ENCODE assay signal across 36 cellular contexts in genomic region chr7:92546856-92547497, GRCh38.
"Had no signal": no experiment of that assay in that cellular context is flagged by ENCODE, and none has a peak within 500 bp of the region (broad histone marks: within the 10 kb centered on the region; RNA-seq: fewer than 3 reads in every experiment).

No MANE protein-coding gene starts in this region.

- H3K4me1 Mint-ChIP-seq: activated naive CD8-positive, alpha-beta T cell treated with anti-CD3 and anti-CD28 coated beads, Interleukin-2, amount 10 ng/mL, durations not matched to agents 7 days and 5 days; brain; immature natural killer cell; nephron progenitor cell; stimulated activated naive B cell treated with anti-CD40 and anti-IgM and Interleukin-4, amounts not matched to agents 10 μg/mL and 1 μg/mL and 100 μg/mL, for 72 hours had no signal

- DNase-seq: activated CD4-positive, alpha-beta T cell treated with anti-CD3 and anti-CD28 coated beads for 4 hours; activated CD4-positive, alpha-beta T cell treated with anti-CD3 and anti-CD28 coated beads, Interleukin-2, amount 50 U/mL, for 4 hours; activated effector memory CD4-positive, alpha-beta T cell treated with Interleukin-2 at 50 U/mL for 16 hours; activated naive CD4-positive, alpha-beta T cell treated with anti-CD3 and anti-CD28 coated beads for 36 hours; activated naive CD8-positive, alpha-beta T cell treated with anti-CD3 and anti-CD28 coated beads, Interleukin-2, amount 10 ng/mL, durations not matched to agents 7 days and 5 days; activated T-cell treated with anti-CD3 and anti-CD28 coated beads for 4 hours; cortex of kidney; effector memory CD8-positive, alpha-beta T cell; erythroblast; gastrocnemius medialis; glutamatergic neuron; immature natural killer cell; kidney; mesendoderm; mucosa of descending colon; nephron progenitor cell; retina; stimulated activated CD4-positive, alpha-beta T cell treated with anti-CD3 and anti-CD28 coated beads, Interleukin-1b, Interleukin-23, amount 100 ng/mL, for 48 hours; stimulated activated CD4-positive, alpha-beta T cell treated with anti-CD3 and anti-CD28 coated beads, Interleukin-4, amount 100 ng/mL, for 4 hours; stimulated activated CD8-positive, alpha-beta memory T cell treated with anti-CD3 and anti-CD28 coated beads, Interleukin-4, amount 100 ng/mL, for 48 hours; stimulated activated naive B cell treated with anti-CD40 and anti-IgM and Interleukin-4, amounts not matched to agents 10 μg/mL and 1 μg/mL and 100 μg/mL, for 72 hours; stomach; T-helper 9 cell; tibial artery; upper lobe of right lung had no signal

- H3K27me3 ChIP-seq: ascending aorta, cardiac muscle cell, gastrocnemius medialis, pancreas, stomach, suprapubic skin, tibial artery, upper lobe of right lung had no signal

- H3K4me3 Mint-ChIP-seq: activated naive CD4-positive, alpha-beta T cell treated with anti-CD3 and anti-CD28 coated beads for 36 hours; activated naive CD8-positive, alpha-beta T cell treated with anti-CD3 and anti-CD28 coated beads, Interleukin-2, amount 10 ng/mL, durations not matched to agents 7 days and 5 days; brain; effector memory CD8-positive, alpha-beta T cell; immature natural killer cell; nephron progenitor cell; stimulated activated naive B cell treated with anti-CD40 and anti-IgM and Interleukin-4, amounts not matched to agents 10 μg/mL and 1 μg/mL and 100 μg/mL, for 72 hours; T-helper 1 cell treated with Interleukin-12 subunit alpha and Interleukin-12 subunit beta and Interleukin-4 antibody, amounts not matched to agents 30 μg/mL and 1 μg/mL, for 36 hours had no signal

- H3K36me3 Mint-ChIP-seq: activated naive CD8-positive, alpha-beta T cell treated with anti-CD3 and anti-CD28 coated beads, Interleukin-2, amount 10 ng/mL, durations not matched to agents 7 days and 5 days; brain; immature natural killer cell; stimulated activated naive B cell treated with anti-CD40 and anti-IgM and Interleukin-4, amounts not matched to agents 10 μg/mL and 1 μg/mL and 100 μg/mL, for 72 hours had no signal

- H3K4me2 ChIP-seq: smooth muscle cell had no signal

- H3K4me3 ChIP-seq: ascending aorta, cardiac muscle cell, gastrocnemius medialis, lung, mucosa of descending colon, pancreas, prostate gland, smooth muscle cell, stomach, suprapubic skin, tibial artery, upper lobe of right lung had no signal

- H3K4me1 ChIP-seq: ascending aorta, gastrocnemius medialis, pancreas, prostate gland, stomach, suprapubic skin, tibial artery, upper lobe of right lung had no signal

- H3K27ac Mint-ChIP-seq: activated naive CD4-positive, alpha-beta T cell treated with anti-CD3 and anti-CD28 coated beads for 36 hours; activated naive CD8-positive, alpha-beta T cell treated with anti-CD3 and anti-CD28 coated beads, Interleukin-2, amount 10 ng/mL, durations not matched to agents 7 days and 5 days; brain; effector memory CD8-positive, alpha-beta T cell; immature natural killer cell; nephron progenitor cell; stimulated activated naive B cell treated with anti-CD40 and anti-IgM and Interleukin-4, amounts not matched to agents 10 μg/mL and 1 μg/mL and 100 μg/mL, for 72 hours; T-helper 1 cell treated with Interleukin-12 subunit alpha and Interleukin-12 subunit beta and Interleukin-4 antibody, amounts not matched to agents 30 μg/mL and 1 μg/mL, for 36 hours had no signal

- ATAC-seq: effector memory CD8-positive, alpha-beta T cell; gastrocnemius medialis; mucosa of descending colon; pancreas; stimulated activated naive B cell treated with anti-CD40 and anti-IgM and Interleukin-4, amounts not matched to agents 10 μg/mL and 1 μg/mL and 100 μg/mL, for 72 hours; upper lobe of right lung had no signal

- H3K36me3 ChIP-seq: ascending aorta, cardiac muscle cell, gastrocnemius medialis, pancreas, prostate gland, stomach, suprapubic skin, tibial artery, upper lobe of right lung had no signal

- H3K27ac ChIP-seq: ascending aorta, cardiac muscle cell, gastrocnemius medialis, pancreas, prostate gland, stomach, suprapubic skin, tibial artery, upper lobe of right lung, VCaP had no signal

- H3K9me3 ChIP-seq: ascending aorta, gastrocnemius medialis, mucosa of descending colon, pancreas, prostate gland, stomach, suprapubic skin, tibial artery, upper lobe of right lung had no signal

- FAIRE-seq: kidney, pancreas, TTC549 had no signal

- H3K9me3 Mint-ChIP-seq: activated naive CD4-positive, alpha-beta T cell treated with anti-CD3 and anti-CD28 coated beads for 36 hours; activated naive CD8-positive, alpha-beta T cell treated with anti-CD3 and anti-CD28 coated beads, Interleukin-2, amount 10 ng/mL, durations not matched to agents 7 days and 5 days; effector memory CD8-positive, alpha-beta T cell; immature natural killer cell; T-helper 1 cell treated with Interleukin-12 subunit alpha and Interleukin-12 subunit beta and Interleukin-4 antibody, amounts not matched to agents 30 μg/mL and 1 μg/mL, for 36 hours had no signal
